1 cellular context compared by ENCODE assay signal in the genomic region with DNA sequence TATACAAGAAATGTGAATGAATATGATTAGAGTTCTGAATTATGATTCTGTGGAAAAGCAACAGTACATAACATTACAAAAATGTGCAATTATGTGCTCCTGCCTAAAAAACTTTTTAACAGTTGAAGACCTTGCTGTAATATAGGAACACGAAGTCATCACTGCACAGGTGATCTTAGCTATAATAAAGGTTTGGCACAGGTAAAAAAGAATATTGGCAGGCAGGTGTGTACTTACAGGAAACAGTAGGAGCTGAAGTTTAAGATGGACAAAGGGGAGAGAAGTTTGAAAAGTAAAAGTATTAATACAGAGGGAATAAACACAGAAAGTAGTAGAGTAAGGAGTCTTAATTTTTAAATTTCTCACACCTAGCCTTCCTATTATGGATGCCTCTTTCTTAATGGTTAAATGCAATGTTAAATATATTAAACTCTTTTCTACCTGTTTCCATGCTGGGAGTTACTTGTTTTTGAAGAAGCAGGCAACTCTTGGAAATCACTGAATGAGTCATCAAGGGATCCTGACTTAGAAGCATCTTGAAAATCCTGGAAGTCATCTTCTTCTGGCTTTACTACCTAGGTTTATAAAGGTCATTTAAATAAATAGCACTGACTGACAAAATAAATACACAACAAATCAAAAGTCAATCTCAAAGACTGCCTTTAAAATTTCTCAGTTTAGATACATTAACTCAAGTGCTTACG.
TF ChIP-seq lines count a peak whose summit lies in the region.

No MANE protein-coding gene starts in this region.

TF ChIP-seq in IMR-90, 13 proteins besides CTCF, POLR2A, EP300 and RAD21:
- TF ChIP-seq, protein P1, sequence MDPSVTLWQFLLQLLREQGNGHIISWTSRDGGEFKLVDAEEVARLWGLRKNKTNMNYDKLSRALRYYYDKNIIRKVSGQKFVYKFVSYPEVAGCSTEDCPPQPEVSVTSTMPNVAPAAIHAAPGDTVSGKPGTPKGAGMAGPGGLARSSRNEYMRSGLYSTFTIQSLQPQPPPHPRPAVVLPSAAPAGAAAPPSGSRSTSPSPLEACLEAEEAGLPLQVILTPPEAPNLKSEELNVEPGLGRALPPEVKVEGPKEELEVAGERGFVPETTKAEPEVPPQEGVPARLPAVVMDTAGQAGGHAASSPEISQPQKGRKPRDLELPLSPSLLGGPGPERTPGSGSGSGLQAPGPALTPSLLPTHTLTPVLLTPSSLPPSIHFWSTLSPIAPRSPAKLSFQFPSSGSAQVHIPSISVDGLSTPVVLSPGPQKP (IDR thresholded peaks at IDR 0.05; ENCODE audit: borderline replicate concordance, low read depth, low read length): no peak
- TF ChIP-seq CEBPB (IDR thresholded peaks at IDR 0.05; ENCODE audit: low read depth, low read length) (no peak), FOS (IDR thresholded peaks at IDR 0.05; ENCODE audit: low read depth, low read length) (no peak)
